8 cellular contexts compared by ENCODE assay signal in genomic region chr19:632228-633067, GRCh38. TPM values are rescaled to one million over a fixed set of nuclear protein-coding genes. Genes with fewer than 3 reads are reported as not detected.
DNase-seq lines count a peak whose midpoint lies in the region; ATAC-seq and TF ChIP-seq lines count a peak whose summit lies in the region.

No MANE protein-coding gene starts in this region.

- peaks cover 35% of the 10 kb centered on the region for H3K4me1 Mint-ChIP-seq in CD4-positive, alpha-beta T cell (ENCODE audit: low read depth)
- H3K4me1 Mint-ChIP-seq in WTC11 = peaks cover 13% of the 10 kb centered on the region
- peaks cover 48% of the 10 kb centered on the region for H3K4me1 Mint-ChIP-seq in nephron progenitor cell

- H3K4me3 Mint-ChIP-seq in CD4-positive, alpha-beta T cell = peak overlapping the region; percentile 98
- H3K4me3 Mint-ChIP-seq in WTC11 = peak overlapping the region; percentile 87
- H3K4me3 Mint-ChIP-seq in nephron progenitor cell = peak overlapping the region; percentile 93

- H3K27ac ChIP-seq in CD4-positive, alpha-beta T cell (ENCODE audit: low read depth, low read length) = peak overlapping the region; percentile 67
- peak overlapping the region; percentile 82; the same call in 1 of the 2 replicates for H3K27ac ChIP-seq in HUES6 (ENCODE audit: low read depth, low read length)

- CTCF ChIA-PET in CD4-positive, alpha-beta T cell (lab: Charles Lee) = interaction anchor here (1.3 kb wide), 1 partner anchor 48 kb away, joined by 3 read pairs; no protein-coding TSS in a partner anchor
- CTCF ChIA-PET in WTC11 (lab: Charles Lee) = interaction anchor here (0.7 to 1.4 kb wide), 2 partner anchors 23 to 47 kb away, joined by 3 to 4 read pairs; no protein-coding TSS in a partner anchor

- intact Hi-C loops in CD4-positive, alpha-beta T cell (cut with DNase I, micrococcal nuclease) = loop anchor here (1.0 to 5.0 kb wide), 3 partner anchors 22 to 60 kb away; partner anchors contain the start of gene BSG (in 1 of the 2)

- peaks cover 9% of the 10 kb centered on the region; the same call in 1 of the 2 replicates for H3K4me1 ChIP-seq in HUES6 (ENCODE audit: control insufficient read depth, insufficient read depth, low read length)

- DNase-seq in CD4-positive, alpha-beta T cell = no peak
- DNase-seq in WTC11 (ENCODE audit: low spot score) (peak; percentile 63), erythroblast (lab: John Stamatoyannopoulos, UW) (peak; percentile 54 to 66), nephron progenitor cell (peak; percentile 73), Ammon's horn (ENCODE audit: low spot score) (no peak)

- peak overlapping the region; percentile 94 for H3K4me3 ChIP-seq in HUES6 (ENCODE audit: low read depth, low read length)

- no peaks in the 10 kb centered on the region for H3K9me3 ChIP-seq in CD4-positive, alpha-beta T cell (ENCODE audit: control insufficient read depth, low read length)
- H3K9me3 ChIP-seq in HUES6 (ENCODE audit: control insufficient read depth, insufficient read depth, low read depth, low read length) = no peaks in the 10 kb centered on the region

- no peak for TF ChIP-seq CTCF in CD4-positive, alpha-beta T cell (IDR thresholded peaks at IDR 0.05)
- TF ChIP-seq CTCF in WTC11 (IDR thresholded peaks at IDR 0.05) = no peak
- TF ChIP-seq CTCF in nephron progenitor cell (IDR thresholded peaks at IDR 0.05) = no peak

- peaks cover 35% of the 10 kb centered on the region for H3K36me3 Mint-ChIP-seq in CD4-positive, alpha-beta T cell (ENCODE audit: low read depth)
- peaks cover 21% of the 10 kb centered on the region for H3K36me3 Mint-ChIP-seq in WTC11
- peaks cover 27% of the 10 kb centered on the region for H3K36me3 Mint-ChIP-seq in nephron progenitor cell (ENCODE audit: low read depth)

- no peaks in the 10 kb centered on the region for H3K27me3 Mint-ChIP-seq in CD4-positive, alpha-beta T cell
- peaks cover 5% of the 10 kb centered on the region for H3K27me3 Mint-ChIP-seq in WTC11 (ENCODE audit: low read depth)
- peaks cover 8% of the 10 kb centered on the region for H3K27me3 Mint-ChIP-seq in nephron progenitor cell (ENCODE audit: low read depth, poor library complexity)

- TF ChIP-seq POLR2A in erythroblast (IDR thresholded peaks at IDR 0.05; ENCODE audit: low read length) = no peak

- no peaks in the 10 kb centered on the region for H3K9me3 Mint-ChIP-seq in CD4-positive, alpha-beta T cell
- peaks cover 4% of the 10 kb centered on the region; the same call in 1 of the 2 replicates for H3K9me3 Mint-ChIP-seq in WTC11
- H3K9me3 Mint-ChIP-seq in nephron progenitor cell = peaks cover 4% of the 10 kb centered on the region

- no peaks in the 10 kb centered on the region for H3K27me3 ChIP-seq in CD4-positive, alpha-beta T cell (ENCODE audit: control insufficient read depth, insufficient read depth, low read length)
- H3K27me3 ChIP-seq in HUES6 (ENCODE audit: control insufficient read depth, insufficient read depth, low read length) = peaks cover 6% of the 10 kb centered on the region; the same call in 1 of the 2 replicates

- ATAC-seq in CD4-positive, alpha-beta T cell (ENCODE audit: poor library complexity) = no peak
- ATAC-seq in GM19452 (IDR thresholded peaks at IDR 0.05; ENCODE audit: unreplicated experiment) = peak; percentile 5
- ATAC-seq in WTC11 = peak; percentile 40
- no peak for ATAC-seq in GM18519 (IDR thresholded peaks at IDR 0.05; ENCODE audit: low FRiP score, unreplicated experiment)

- H3K9ac ChIP-seq in HUES6 (ENCODE audit: low read length) = peak overlapping the region; percentile 86

- POLR2A ChIA-PET in CD4-positive, alpha-beta T cell (lab: Charles Lee) = interaction anchor here (0.9 to 1.4 kb wide), 2 partner anchors 29 to 31 kb away, joined by 4 read pairs; partner anchors contain the start of gene RNF126
- POLR2A ChIA-PET in WTC11 (lab: Charles Lee) = no interaction called here

- peaks cover 28% of the 10 kb centered on the region for H3K36me3 ChIP-seq in HUES6 (ENCODE audit: control insufficient read depth, insufficient read depth, low read length)

- peak overlapping the region; percentile 85 for H3K27ac Mint-ChIP-seq in CD4-positive, alpha-beta T cell
- peak overlapping the region; percentile 84 for H3K27ac Mint-ChIP-seq in WTC11
- H3K27ac Mint-ChIP-seq in nephron progenitor cell = peak overlapping the region; percentile 99

TF ChIP-seq in WTC11, 78 proteins besides CTCF, POLR2A, EP300 and RAD21 (continues in another document):
- TF ChIP-seq CREB1 (CRISPR knock-in tag; IDR thresholded peaks at IDR 0.05) = no peak
- no peak for TF ChIP-seq ZNF512 (CRISPR knock-in tag; IDR thresholded peaks at IDR 0.05; ENCODE audit: borderline replicate concordance)
- TF ChIP-seq SMAD4 (CRISPR knock-in tag; IDR thresholded peaks at IDR 0.05) = no peak
- TF ChIP-seq CREM (CRISPR knock-in tag; IDR thresholded peaks at IDR 0.05) = no peak
- TF ChIP-seq AR (CRISPR knock-in tag; IDR thresholded peaks at IDR 0.05) = no peak
- no peak for TF ChIP-seq ZNF138 (CRISPR knock-in tag; conservative IDR thresholded peaks at IDR 0.05)
- TF ChIP-seq FOXJ3 (CRISPR knock-in tag; IDR thresholded peaks at IDR 0.05; ENCODE audit: borderline replicate concordance) = no peak
- TF ChIP-seq ZNF121 (CRISPR knock-in tag; IDR thresholded peaks at IDR 0.05) = no peak
- TF ChIP-seq ZNF232 (CRISPR knock-in tag; IDR thresholded peaks at IDR 0.05) = 0 out of 2 replicates have a peak, but pooled peaks have one; percentile 7
- 0 out of 2 replicates have a peak, but pooled peaks have one; percentile 7 for TF ChIP-seq GABPB1 (CRISPR knock-in tag; IDR thresholded peaks at IDR 0.05)
- no peak for TF ChIP-seq AFF4 (CRISPR knock-in tag; IDR thresholded peaks at IDR 0.05; ENCODE audit: borderline replicate concordance)

RNA-seq across cellular contexts. Expression of gene POLRMT, which starts 0.9 kb away (rescaled TPM):
- total RNA-seq in CD4-positive, alpha-beta T cell = 10 to 100 TPM; 54.4 to 56.2 TPM
- total RNA-seq in WTC11 (2021) = 113 to 139 TPM (median 116 TPM) in 3 replicates

RNA-seq across cellular contexts. Expression of gene FGF22, which starts 7.2 kb away (rescaled TPM):
- total RNA-seq in CD4-positive, alpha-beta T cell = under 1 TPM; 0.42 to 0.49 TPM
- 1.4 to 1.6 TPM (median 1.6 TPM) in 3 replicates for total RNA-seq in WTC11 (2021)

RNA-seq across cellular contexts. Expression of gene RNF126, which starts 30.6 kb away (rescaled TPM):
- total RNA-seq in CD4-positive, alpha-beta T cell = 100 to 1,000 TPM; 112 to 119 TPM
- 66.7 to 84.4 TPM (median 68.1 TPM) in 3 replicates for total RNA-seq in WTC11 (2021)

RNA-seq across cellular contexts. Expression of gene HCN2, which starts 42.8 kb away (rescaled TPM):
- 1 to 10 TPM; 2.1 TPM for total RNA-seq in CD4-positive, alpha-beta T cell
- 8.0 to 9.2 TPM (median 8.1 TPM) in 3 replicates for total RNA-seq in WTC11 (2021)

RNA-seq across cellular contexts. Expression of gene FSTL3, which starts 43.7 kb away (rescaled TPM):
- 1 to 10 TPM; 2.2 to 3.4 TPM for total RNA-seq in CD4-positive, alpha-beta T cell
- 8.7 to 12.2 TPM (median 10.1 TPM) in 3 replicates for total RNA-seq in WTC11 (2021)

Comparison
In these comparisons a context has a peak if more than half of its experiments do, and no peak if none do; other contexts are left out.
1. ATAC-seq: peak in GM19452 (single experiment) and WTC11 (single experiment); none in CD4-positive, alpha-beta T cell (single experiment) and GM18519 (single experiment).
2. DNase-seq: peak in WTC11 (single experiment), erythroblast (2 of 2) and nephron progenitor cell (single experiment); none in CD4-positive, alpha-beta T cell (0 of 10) and Ammon's horn (single experiment).
3. Peak in every context shown above with its lines, with median percentiles within 50 percentile points of each other: H3K27ac Mint-ChIP-seq and H3K4me3 Mint-ChIP-seq.